19 cellular contexts compared by ENCODE assay signal in the genomic region with DNA sequence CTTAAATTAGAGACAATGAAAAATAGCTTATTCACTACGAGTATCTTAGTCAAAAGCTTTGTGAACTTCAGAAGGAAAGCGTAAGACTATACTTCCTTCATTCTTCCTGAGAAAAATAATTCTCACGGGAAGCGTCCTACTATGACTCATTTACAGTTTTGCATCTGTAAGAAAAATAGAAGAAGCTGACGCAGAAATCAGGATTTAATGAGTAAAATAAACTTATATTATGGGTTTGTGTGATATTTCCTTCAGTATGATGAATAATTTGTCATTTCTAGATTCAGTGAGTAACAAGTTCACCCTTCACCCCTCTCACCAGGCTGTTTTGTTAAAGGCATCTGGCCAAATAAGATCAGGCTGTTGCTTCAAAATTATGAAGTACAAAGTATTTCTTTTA. TPM values are rescaled to one million over a fixed set of nuclear protein-coding genes. Genes with fewer than 3 reads are reported as not detected.
A peak's percentile ranks its signal among the peaks of the same experiment; 100 is the strongest.
DNase-seq lines count a peak whose midpoint lies in the region; ATAC-seq and TF ChIP-seq lines count a peak whose summit lies in the region.
"Had no signal": no experiment of that assay in that cellular context is flagged by ENCODE, and none has a peak within 500 bp of the region (broad histone marks: within the 10 kb centered on the region; RNA-seq: fewer than 3 reads in every experiment).

No MANE protein-coding gene starts in this region.

- H3K9me3 Mint-ChIP-seq in activated T-cell treated with anti-CD3 and anti-CD28 coated beads, Interleukin-2, amount 50 U/mL, for 72 hours = peaks cover 0 to 2% of the 10 kb centered on the region in 2 donors

- no peak for TF ChIP-seq CTCF in choroid plexus epithelial cell (conservative IDR thresholded peaks at IDR 0.05; ENCODE audit: low read depth, low read length)

- H3K4me3 ChIP-seq in choroid plexus epithelial cell (ENCODE audit: low read depth, low read length) = no peak overlapping the region
- H3K4me3 ChIP-seq: cardiac muscle cell, HAP-1, K562, left lung, skin epidermis had no signal

- H3K4me3 Mint-ChIP-seq in activated T-cell treated with anti-CD3 and anti-CD28 coated beads, Interleukin-2, amount 50 U/mL, for 72 hours = no peak overlapping the region
- H3K4me3 Mint-ChIP-seq: nephron; stimulated activated naive CD8-positive, alpha-beta T cell treated with anti-CD3 and anti-CD28 coated beads, Interleukin-15, Interleukin-2, amounts not matched to agents 100 ng/mL and 50 ng/mL, for 24 hours had no signal

- peak; percentile 62 for DNase-seq in A172 (ENCODE audit: low spot score)
- DNase-seq in HT1080 (ENCODE audit: low read depth) = peak; percentile 89
- DNase-seq in choroid plexus epithelial cell (ENCODE audit: low read depth) = peak; percentile 78
- DNase-seq in kidney glomerular epithelial cell (lab: John Stamatoyannopoulos, UW) = peak; percentile 12
- no peak for DNase-seq in putamen (ENCODE audit: low spot score)
- no peak for DNase-seq in COLO668 (lab: John Stamatoyannopoulos, UW; ENCODE audit: unreplicated experiment)
- DNase-seq in cerebellum (ENCODE audit: low spot score) = no peak
- DNase-seq in activated T-cell treated with anti-CD3 and anti-CD28 coated beads, Interleukin-2, amount 50 U/mL, for 72 hours = no peak
- DNase-seq: activated gamma-delta T cell, left lung, NCI-H1417, NCI-H446, WERI-Rb-1 had no signal

- no peak overlapping the region for H3K27ac Mint-ChIP-seq in activated T-cell treated with anti-CD3 and anti-CD28 coated beads, Interleukin-2, amount 50 U/mL, for 72 hours
- H3K27ac Mint-ChIP-seq: stimulated activated naive CD8-positive, alpha-beta T cell treated with anti-CD3 and anti-CD28 coated beads, Interleukin-15, Interleukin-2, amounts not matched to agents 100 ng/mL and 50 ng/mL, for 24 hours had no signal

- H3K27me3 Mint-ChIP-seq in activated T-cell treated with anti-CD3 and anti-CD28 coated beads, Interleukin-2, amount 50 U/mL, for 72 hours (ENCODE audit: low read depth) = no peaks in the 10 kb centered on the region
- H3K27me3 Mint-ChIP-seq: stimulated activated naive CD8-positive, alpha-beta T cell treated with anti-CD3 and anti-CD28 coated beads, Interleukin-15, Interleukin-2, amounts not matched to agents 100 ng/mL and 50 ng/mL, for 24 hours had no signal

- no peaks in the 10 kb centered on the region for H3K36me3 Mint-ChIP-seq in activated T-cell treated with anti-CD3 and anti-CD28 coated beads, Interleukin-2, amount 50 U/mL, for 72 hours (ENCODE audit: insufficient read depth in 2 of 2)

- no peak for ATAC-seq in activated T-cell treated with anti-CD3 and anti-CD28 coated beads, Interleukin-2, amount 50 U/mL, for 72 hours (replicated peaks in 1 of 2)
- ATAC-seq: K562, left lung had no signal

- no peaks in the 10 kb centered on the region for H3K4me1 Mint-ChIP-seq in activated T-cell treated with anti-CD3 and anti-CD28 coated beads, Interleukin-2, amount 50 U/mL, for 72 hours (ENCODE audit: low read depth)

RNA-seq across cellular contexts. Expression of a gene that starts 17.8 kb away (rescaled TPM):
- total RNA-seq in A172 (2014; rRNA removed; shearing (Covaris generic)) = not detected in 2 replicates
- total RNA-seq in HT1080 (2014; rRNA removed; shearing (Covaris generic)) = 0.40 and 0.43 TPM in 2 replicates
- 0.35 and 0.73 TPM in 2 replicates for polyA plus RNA-seq in HT1080 (2015; cell fraction: cytosol; rRNA removed)
- polyA plus RNA-seq in HT1080 (2015; cell fraction: nucleus; rRNA removed) = 1.1 and 1.2 TPM in 2 replicates
- total RNA-seq in cerebellum = 20.6 TPM
- not detected for total RNA-seq in activated T-cell treated with anti-CD3 and anti-CD28 coated beads, Interleukin-2, amount 50 U/mL, for 72 hours
- polyA plus RNA-seq: K562 had no signal

Comparison
In these comparisons a context has a peak if more than half of its experiments do, and no peak if none do; other contexts are left out.
1. DNase-seq: peak in A172 (single experiment), HT1080 (single experiment), choroid plexus epithelial cell (single experiment) and kidney glomerular epithelial cell (single experiment); none in putamen (single experiment), COLO668 (single experiment), cerebellum (single experiment) and activated T-cell treated with anti-CD3 and anti-CD28 coated beads, Interleukin-2, amount 50 U/mL, for 72 hours (0 of 2).
2. RNA of a gene that starts 17.8 kb away (total RNA-seq): 20.6 TPM in cerebellum (single experiment); 0.40 to 0.43 TPM in HT1080, not detected in A172 and not detected in activated T-cell treated with anti-CD3 and anti-CD28 coated beads, Interleukin-2, amount 50 U/mL, for 72 hours; every median in the first group is over 10 times any median in the second.